1 cellular context compared by ENCODE assay signal in the genomic region with DNA sequence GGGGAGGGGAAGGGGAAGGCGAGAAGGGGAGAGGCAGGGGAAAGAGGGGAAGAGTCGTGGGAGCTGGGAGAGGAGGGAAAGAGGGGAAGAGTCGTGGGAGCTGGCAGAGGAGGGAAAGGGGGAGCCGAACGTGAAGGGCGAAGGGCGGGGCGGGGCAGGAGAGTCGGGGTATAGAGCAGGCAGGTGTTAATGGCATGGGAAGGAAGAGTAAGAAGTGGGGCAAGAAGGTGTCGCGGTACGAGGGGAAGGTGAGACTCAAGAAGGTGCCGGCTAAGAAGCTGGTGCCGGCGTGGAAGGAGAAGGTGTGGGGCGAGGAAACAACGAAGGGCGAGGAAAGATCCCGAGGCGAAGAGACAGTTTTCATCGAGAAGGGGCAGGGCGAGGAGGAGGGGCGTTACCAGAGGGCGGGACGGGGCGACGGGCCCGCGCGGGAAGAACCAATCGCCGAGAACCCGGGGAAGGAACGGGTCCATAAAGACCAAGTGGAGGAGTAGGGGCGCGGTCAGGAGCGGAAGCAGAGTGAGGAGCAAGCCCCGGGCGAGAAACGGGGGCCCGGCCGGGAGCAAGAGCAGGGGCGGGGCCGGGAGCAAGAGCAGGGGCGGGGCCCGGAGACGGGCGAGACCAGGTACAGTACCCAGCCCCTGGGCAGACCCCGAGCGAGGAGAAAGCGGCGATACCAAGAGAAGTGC.
TF ChIP-seq lines count a peak whose summit lies in the region.

No MANE protein-coding gene starts in this region.

TF ChIP-seq in HepG2, 621 proteins besides CTCF, POLR2A, EP300 and RAD21 (continued from another document and continues in another):
- TF ChIP-seq, protein P1, sequence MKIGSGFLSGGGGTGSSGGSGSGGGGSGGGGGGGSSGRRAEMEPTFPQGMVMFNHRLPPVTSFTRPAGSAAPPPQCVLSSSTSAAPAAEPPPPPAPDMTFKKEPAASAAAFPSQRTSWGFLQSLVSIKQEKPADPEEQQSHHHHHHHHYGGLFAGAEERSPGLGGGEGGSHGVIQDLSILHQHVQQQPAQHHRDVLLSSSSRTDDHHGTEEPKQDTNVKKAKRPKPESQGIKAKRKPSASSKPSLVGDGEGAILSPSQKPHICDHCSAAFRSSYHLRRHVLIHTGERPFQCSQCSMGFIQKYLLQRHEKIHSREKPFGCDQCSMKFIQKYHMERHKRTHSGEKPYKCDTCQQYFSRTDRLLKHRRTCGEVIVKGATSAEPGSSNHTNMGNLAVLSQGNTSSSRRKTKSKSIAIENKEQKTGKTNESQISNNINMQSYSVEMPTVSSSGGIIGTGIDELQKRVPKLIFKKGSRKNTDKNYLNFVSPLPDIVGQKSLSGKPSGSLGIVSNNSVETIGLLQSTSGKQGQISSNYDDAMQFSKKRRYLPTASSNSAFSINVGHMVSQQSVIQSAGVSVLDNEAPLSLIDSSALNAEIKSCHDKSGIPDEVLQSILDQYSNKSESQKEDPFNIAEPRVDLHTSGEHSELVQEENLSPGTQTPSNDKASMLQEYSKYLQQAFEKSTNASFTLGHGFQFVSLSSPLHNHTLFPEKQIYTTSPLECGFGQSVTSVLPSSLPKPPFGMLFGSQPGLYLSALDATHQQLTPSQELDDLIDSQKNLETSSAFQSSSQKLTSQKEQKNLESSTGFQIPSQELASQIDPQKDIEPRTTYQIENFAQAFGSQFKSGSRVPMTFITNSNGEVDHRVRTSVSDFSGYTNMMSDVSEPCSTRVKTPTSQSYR (CRISPR knock-in tag; IDR thresholded peaks at IDR 0.05; ENCODE audit: borderline replicate concordance), result no peak
- TF ChIP-seq ZNF543 (CRISPR knock-in tag; IDR thresholded peaks at IDR 0.05) (no peak), KDM1A (CRISPR knock-in tag; IDR thresholded peaks at IDR 0.05) (no peak), FOXK1 (CRISPR knock-in tag; IDR thresholded peaks at IDR 0.05; ENCODE audit: borderline replicate concordance, low read depth) (no peak), KLF15 (CRISPR knock-in tag; IDR thresholded peaks at IDR 0.05; ENCODE audit: borderline replicate concordance) (no peak), ZSCAN20 (CRISPR knock-in tag; IDR thresholded peaks at IDR 0.05; ENCODE audit: borderline replicate concordance) (no peak), SCMH1 (CRISPR knock-in tag; IDR thresholded peaks at IDR 0.05; ENCODE audit: borderline replicate concordance) (no peak), NCOA2 (CRISPR knock-in tag; IDR thresholded peaks at IDR 0.05) (no peak), ZNF660 (CRISPR knock-in tag; IDR thresholded peaks at IDR 0.05; ENCODE audit: borderline replicate concordance, low read depth) (no peak), ZBTB42 (CRISPR knock-in tag; IDR thresholded peaks at IDR 0.05) (no peak), CBX5 (CRISPR knock-in tag; IDR thresholded peaks at IDR 0.05; ENCODE audit: borderline replicate concordance) (no peak), ZIK1 (CRISPR knock-in tag; IDR thresholded peaks at IDR 0.05; ENCODE audit: borderline replicate concordance, low read depth) (no peak), ZNF572 (CRISPR knock-in tag; IDR thresholded peaks at IDR 0.05) (no peak), ZNF761 (CRISPR knock-in tag; conservative IDR thresholded peaks at IDR 0.05) (no peak), U2AF1 (optimal IDR thresholded peaks at IDR 0.05; ENCODE audit: low read depth, low read length) (no peak), JARID2 (CRISPR knock-in tag; IDR thresholded peaks at IDR 0.05; ENCODE audit: insufficient replicate concordance) (no peak), KDM5A (IDR thresholded peaks at IDR 0.05; ENCODE audit: borderline replicate concordance, low read length) (no peak), ZSCAN9 (CRISPR knock-in tag; IDR thresholded peaks at IDR 0.05; ENCODE audit: borderline replicate concordance) (no peak), NCOA1 (CRISPR knock-in tag; IDR thresholded peaks at IDR 0.05) (no peak), POGZ (CRISPR knock-in tag; IDR thresholded peaks at IDR 0.05) (0 out of 2 replicates have a peak, but pooled peaks have one; percentile 22), ZNF333 (CRISPR knock-in tag; IDR thresholded peaks at IDR 0.05; ENCODE audit: borderline replicate concordance) (peak; percentile 28; the same call in 1 of the 2 replicates), CENPT (CRISPR knock-in tag; IDR thresholded peaks at IDR 0.05; ENCODE audit: low read depth) (no peak), ARHGAP35 (CRISPR knock-in tag; IDR thresholded peaks at IDR 0.05; ENCODE audit: borderline replicate concordance) (no peak), HDAC1 (CRISPR knock-in tag; IDR thresholded peaks at IDR 0.05) (peak; percentile 12; the same call in 1 of the 2 replicates), NFRKB (IDR thresholded peaks at IDR 0.05) (no peak), SP4 (CRISPR knock-in tag; IDR thresholded peaks at IDR 0.05) (peak; percentile 57), THAP11 (CRISPR knock-in tag; IDR thresholded peaks at IDR 0.05) (0 out of 2 replicates have a peak, but pooled peaks have one; percentile 33), MIER3 (CRISPR knock-in tag; IDR thresholded peaks at IDR 0.05; ENCODE audit: borderline replicate concordance) (no peak; the same call in 1 of the 2 replicates), CCAR2 (optimal IDR thresholded peaks at IDR 0.05; ENCODE audit: low read depth, low read length) (no peak), GATAD2A (CRISPR knock-in tag; IDR thresholded peaks at IDR 0.05) (no peak)
- TF ChIP-seq, protein P2, sequence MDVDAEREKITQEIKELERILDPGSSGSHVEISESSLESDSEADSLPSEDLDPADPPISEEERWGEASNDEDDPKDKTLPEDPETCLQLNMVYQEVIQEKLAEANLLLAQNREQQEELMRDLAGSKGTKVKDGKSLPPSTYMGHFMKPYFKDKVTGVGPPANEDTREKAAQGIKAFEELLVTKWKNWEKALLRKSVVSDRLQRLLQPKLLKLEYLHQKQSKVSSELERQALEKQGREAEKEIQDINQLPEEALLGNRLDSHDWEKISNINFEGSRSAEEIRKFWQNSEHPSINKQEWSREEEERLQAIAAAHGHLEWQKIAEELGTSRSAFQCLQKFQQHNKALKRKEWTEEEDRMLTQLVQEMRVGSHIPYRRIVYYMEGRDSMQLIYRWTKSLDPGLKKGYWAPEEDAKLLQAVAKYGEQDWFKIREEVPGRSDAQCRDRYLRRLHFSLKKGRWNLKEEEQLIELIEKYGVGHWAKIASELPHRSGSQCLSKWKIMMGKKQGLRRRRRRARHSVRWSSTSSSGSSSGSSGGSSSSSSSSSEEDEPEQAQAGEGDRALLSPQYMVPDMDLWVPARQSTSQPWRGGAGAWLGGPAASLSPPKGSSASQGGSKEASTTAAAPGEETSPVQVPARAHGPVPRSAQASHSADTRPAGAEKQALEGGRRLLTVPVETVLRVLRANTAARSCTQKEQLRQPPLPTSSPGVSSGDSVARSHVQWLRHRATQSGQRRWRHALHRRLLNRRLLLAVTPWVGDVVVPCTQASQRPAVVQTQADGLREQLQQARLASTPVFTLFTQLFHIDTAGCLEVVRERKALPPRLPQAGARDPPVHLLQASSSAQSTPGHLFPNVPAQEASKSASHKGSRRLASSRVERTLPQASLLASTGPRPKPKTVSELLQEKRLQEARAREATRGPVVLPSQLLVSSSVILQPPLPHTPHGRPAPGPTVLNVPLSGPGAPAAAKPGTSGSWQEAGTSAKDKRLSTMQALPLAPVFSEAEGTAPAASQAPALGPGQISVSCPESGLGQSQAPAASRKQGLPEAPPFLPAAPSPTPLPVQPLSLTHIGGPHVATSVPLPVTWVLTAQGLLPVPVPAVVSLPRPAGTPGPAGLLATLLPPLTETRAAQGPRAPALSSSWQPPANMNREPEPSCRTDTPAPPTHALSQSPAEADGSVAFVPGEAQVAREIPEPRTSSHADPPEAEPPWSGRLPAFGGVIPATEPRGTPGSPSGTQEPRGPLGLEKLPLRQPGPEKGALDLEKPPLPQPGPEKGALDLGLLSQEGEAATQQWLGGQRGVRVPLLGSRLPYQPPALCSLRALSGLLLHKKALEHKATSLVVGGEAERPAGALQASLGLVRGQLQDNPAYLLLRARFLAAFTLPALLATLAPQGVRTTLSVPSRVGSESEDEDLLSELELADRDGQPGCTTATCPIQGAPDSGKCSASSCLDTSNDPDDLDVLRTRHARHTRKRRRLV (CRISPR knock-in tag; IDR thresholded peaks at IDR 0.05), result no peak
- TF ChIP-seq, protein P3, sequence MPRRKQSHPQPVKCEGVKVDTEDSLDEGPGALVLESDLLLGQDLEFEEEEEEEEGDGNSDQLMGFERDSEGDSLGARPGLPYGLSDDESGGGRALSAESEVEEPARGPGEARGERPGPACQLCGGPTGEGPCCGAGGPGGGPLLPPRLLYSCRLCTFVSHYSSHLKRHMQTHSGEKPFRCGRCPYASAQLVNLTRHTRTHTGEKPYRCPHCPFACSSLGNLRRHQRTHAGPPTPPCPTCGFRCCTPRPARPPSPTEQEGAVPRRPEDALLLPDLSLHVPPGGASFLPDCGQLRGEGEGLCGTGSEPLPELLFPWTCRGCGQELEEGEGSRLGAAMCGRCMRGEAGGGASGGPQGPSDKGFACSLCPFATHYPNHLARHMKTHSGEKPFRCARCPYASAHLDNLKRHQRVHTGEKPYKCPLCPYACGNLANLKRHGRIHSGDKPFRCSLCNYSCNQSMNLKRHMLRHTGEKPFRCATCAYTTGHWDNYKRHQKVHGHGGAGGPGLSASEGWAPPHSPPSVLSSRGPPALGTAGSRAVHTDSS (CRISPR knock-in tag; conservative IDR thresholded peaks at IDR 0.05), result no peak
- TF ChIP-seq, protein P4, sequence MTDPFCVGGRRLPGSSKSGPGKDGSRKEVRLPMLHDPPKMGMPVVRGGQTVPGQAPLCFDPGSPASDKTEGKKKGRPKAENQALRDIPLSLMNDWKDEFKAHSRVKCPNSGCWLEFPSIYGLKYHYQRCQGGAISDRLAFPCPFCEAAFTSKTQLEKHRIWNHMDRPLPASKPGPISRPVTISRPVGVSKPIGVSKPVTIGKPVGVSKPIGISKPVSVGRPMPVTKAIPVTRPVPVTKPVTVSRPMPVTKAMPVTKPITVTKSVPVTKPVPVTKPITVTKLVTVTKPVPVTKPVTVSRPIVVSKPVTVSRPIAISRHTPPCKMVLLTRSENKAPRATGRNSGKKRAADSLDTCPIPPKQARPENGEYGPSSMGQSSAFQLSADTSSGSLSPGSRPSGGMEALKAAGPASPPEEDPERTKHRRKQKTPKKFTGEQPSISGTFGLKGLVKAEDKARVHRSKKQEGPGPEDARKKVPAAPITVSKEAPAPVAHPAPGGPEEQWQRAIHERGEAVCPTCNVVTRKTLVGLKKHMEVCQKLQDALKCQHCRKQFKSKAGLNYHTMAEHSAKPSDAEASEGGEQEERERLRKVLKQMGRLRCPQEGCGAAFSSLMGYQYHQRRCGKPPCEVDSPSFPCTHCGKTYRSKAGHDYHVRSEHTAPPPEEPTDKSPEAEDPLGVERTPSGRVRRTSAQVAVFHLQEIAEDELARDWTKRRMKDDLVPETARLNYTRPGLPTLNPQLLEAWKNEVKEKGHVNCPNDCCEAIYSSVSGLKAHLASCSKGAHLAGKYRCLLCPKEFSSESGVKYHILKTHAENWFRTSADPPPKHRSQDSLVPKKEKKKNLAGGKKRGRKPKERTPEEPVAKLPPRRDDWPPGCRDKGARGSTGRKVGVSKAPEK (CRISPR knock-in tag; IDR thresholded peaks at IDR 0.05; ENCODE audit: borderline replicate concordance), result no peak
- TF ChIP-seq, protein P5, sequence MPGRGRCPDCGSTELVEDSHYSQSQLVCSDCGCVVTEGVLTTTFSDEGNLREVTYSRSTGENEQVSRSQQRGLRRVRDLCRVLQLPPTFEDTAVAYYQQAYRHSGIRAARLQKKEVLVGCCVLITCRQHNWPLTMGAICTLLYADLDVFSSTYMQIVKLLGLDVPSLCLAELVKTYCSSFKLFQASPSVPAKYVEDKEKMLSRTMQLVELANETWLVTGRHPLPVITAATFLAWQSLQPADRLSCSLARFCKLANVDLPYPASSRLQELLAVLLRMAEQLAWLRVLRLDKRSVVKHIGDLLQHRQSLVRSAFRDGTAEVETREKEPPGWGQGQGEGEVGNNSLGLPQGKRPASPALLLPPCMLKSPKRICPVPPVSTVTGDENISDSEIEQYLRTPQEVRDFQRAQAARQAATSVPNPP (CRISPR knock-in tag; IDR thresholded peaks at IDR 0.05), result no peak
- TF ChIP-seq, protein P6, sequence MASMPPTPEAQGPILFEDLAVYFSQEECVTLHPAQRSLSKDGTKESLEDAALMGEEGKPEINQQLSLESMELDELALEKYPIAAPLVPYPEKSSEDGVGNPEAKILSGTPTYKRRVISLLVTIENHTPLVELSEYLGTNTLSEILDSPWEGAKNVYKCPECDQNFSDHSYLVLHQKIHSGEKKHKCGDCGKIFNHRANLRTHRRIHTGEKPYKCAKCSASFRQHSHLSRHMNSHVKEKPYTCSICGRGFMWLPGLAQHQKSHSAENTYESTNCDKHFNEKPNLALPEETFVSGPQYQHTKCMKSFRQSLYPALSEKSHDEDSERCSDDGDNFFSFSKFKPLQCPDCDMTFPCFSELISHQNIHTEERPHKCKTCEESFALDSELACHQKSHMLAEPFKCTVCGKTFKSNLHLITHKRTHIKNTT (CRISPR knock-in tag; IDR thresholded peaks at IDR 0.05), result no peak
- TF ChIP-seq, protein P7, sequence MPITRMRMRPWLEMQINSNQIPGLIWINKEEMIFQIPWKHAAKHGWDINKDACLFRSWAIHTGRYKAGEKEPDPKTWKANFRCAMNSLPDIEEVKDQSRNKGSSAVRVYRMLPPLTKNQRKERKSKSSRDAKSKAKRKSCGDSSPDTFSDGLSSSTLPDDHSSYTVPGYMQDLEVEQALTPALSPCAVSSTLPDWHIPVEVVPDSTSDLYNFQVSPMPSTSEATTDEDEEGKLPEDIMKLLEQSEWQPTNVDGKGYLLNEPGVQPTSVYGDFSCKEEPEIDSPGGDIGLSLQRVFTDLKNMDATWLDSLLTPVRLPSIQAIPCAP (CRISPR knock-in tag; IDR thresholded peaks at IDR 0.05; ENCODE audit: low read depth), result no peak
- TF ChIP-seq, protein P8, sequence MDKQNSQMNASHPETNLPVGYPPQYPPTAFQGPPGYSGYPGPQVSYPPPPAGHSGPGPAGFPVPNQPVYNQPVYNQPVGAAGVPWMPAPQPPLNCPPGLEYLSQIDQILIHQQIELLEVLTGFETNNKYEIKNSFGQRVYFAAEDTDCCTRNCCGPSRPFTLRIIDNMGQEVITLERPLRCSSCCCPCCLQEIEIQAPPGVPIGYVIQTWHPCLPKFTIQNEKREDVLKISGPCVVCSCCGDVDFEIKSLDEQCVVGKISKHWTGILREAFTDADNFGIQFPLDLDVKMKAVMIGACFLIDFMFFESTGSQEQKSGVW (CRISPR knock-in tag; IDR thresholded peaks at IDR 0.05; ENCODE audit: borderline replicate concordance), result no peak
